Comparison of ENCODE assay signal across 20 cellular contexts in the genomic region with DNA sequence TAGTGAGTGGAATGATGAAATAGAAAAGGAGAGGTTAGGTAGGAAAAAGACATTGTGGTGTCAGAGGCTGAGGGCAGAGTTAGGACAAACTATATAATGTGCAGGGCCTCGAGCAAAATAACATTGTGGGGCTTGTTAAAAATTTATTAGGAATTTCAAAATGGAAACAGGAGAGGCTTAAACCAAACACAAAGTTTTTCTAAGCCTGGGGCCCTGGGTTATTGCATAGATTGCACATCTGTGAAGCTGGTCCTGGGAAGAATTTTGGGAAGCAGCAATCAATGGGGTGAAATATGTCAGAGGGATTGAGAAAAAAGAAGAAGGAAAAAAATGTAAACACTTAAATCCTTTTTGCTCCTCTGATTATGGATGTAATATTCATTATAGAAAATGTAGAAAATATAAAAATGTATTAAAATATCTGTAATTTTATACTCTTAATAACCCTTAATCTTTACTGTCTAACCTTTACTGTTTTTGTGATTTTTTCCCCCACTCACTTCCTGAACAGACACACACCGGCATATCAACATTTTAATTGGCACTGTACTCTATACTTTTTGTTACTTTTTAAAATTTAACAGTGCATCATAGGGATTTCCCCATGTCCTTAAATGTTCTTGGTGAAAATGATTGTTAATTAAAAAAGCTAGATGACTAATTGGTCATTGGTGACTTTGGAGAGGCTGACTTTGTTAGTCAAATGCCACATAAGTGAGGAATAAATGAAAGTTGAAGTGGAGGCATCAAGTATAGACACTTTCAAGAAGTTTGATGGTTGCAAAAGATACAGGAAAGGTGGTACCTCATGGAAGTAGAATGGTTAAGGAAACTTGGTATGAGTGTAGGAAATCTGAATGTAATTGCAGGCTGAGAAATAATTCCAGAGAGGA.
DNase-seq lines count a peak whose midpoint lies in the region; ATAC-seq and TF ChIP-seq lines count a peak whose summit lies in the region.
"Had no signal": no experiment of that assay in that cellular context is flagged by ENCODE, and none has a peak within 500 bp of the region (broad histone marks: within the 10 kb centered on the region; RNA-seq: fewer than 3 reads in every experiment).

No MANE protein-coding gene starts in this region.

- POLR2A ChIA-PET in HEK293T (lab: Yijun Ruan, JAX) = no interaction called here
- POLR2A ChIA-PET in RWPE1 (lab: Yijun Ruan, JAX; ENCODE audit: low non-redundant PET) = no interaction called here

- H3F3A ChIP-seq in smooth muscle cell (ENCODE audit: low read depth) = no peaks in the 10 kb centered on the region

- no peaks in the 10 kb centered on the region for H3K27me3 ChIP-seq in smooth muscle cell (ENCODE audit: low read depth)
- H3K27me3 ChIP-seq: BE2C had no signal

- H3K27ac Mint-ChIP-seq in activated naive CD8-positive, alpha-beta T cell treated with anti-CD3 and anti-CD28 coated beads, Interleukin-2, amount 50 U/mL, for 24 hours = no peak overlapping the region
- no peak overlapping the region for H3K27ac Mint-ChIP-seq in activated naive CD8-positive, alpha-beta T cell treated with anti-CD3 and anti-CD28 coated beads for 36 hours
- H3K27ac Mint-ChIP-seq: CD4-positive, CD25-positive, alpha-beta regulatory T cell; CD8-positive, alpha-beta memory T cell; GM23338; HFFc6 had no signal

- no peak overlapping the region for H3K9ac ChIP-seq in smooth muscle cell (ENCODE audit: low read depth)

- no peaks in the 10 kb centered on the region for H3K36me3 Mint-ChIP-seq in activated naive CD8-positive, alpha-beta T cell treated with anti-CD3 and anti-CD28 coated beads, Interleukin-2, amount 50 U/mL, for 24 hours (ENCODE audit: low read depth)
- no peaks in the 10 kb centered on the region for H3K36me3 Mint-ChIP-seq in activated naive CD8-positive, alpha-beta T cell treated with anti-CD3 and anti-CD28 coated beads for 36 hours
- H3K36me3 Mint-ChIP-seq: CD4-positive, CD25-positive, alpha-beta regulatory T cell; CD8-positive, alpha-beta memory T cell had no signal

- no peak overlapping the region for H3K4me2 ChIP-seq in smooth muscle cell
- H3K4me2 ChIP-seq: GM23338 had no signal

- H3K4me3 Mint-ChIP-seq in activated naive CD8-positive, alpha-beta T cell treated with anti-CD3 and anti-CD28 coated beads, Interleukin-2, amount 50 U/mL, for 24 hours = no peak overlapping the region
- no peak overlapping the region for H3K4me3 Mint-ChIP-seq in activated naive CD8-positive, alpha-beta T cell treated with anti-CD3 and anti-CD28 coated beads for 36 hours
- H3K4me3 Mint-ChIP-seq: CD4-positive, CD25-positive, alpha-beta regulatory T cell; CD8-positive, alpha-beta memory T cell; GM23338; HFFc6 had no signal

- peak overlapping the region; percentile 10 for H2AFZ ChIP-seq in smooth muscle cell (ENCODE audit: low read depth)
- H2AFZ ChIP-seq: GM23338 had no signal

- no peaks in the 10 kb centered on the region for H3K4me1 ChIP-seq in smooth muscle cell (ENCODE audit: low read depth)
- H3K4me1 ChIP-seq: BE2C had no signal

- H3K79me2 ChIP-seq in smooth muscle cell (ENCODE audit: low read depth) = no peaks in the 10 kb centered on the region

- WGBS in smooth muscle cell (ENCODE audit: low lambda C conversion rate) = 52% methylated on average over 2 of the region's 2 CpGs

- H4K20me1 ChIP-seq in smooth muscle cell (ENCODE audit: low read depth) = no peaks in the 10 kb centered on the region

- no peak overlapping the region for H3K27ac ChIP-seq in smooth muscle cell (ENCODE audit: low read depth)
- no peak overlapping the region for H3K27ac ChIP-seq in RWPE1
- H3K27ac ChIP-seq: HL-60 had no signal

- H3K4me1 Mint-ChIP-seq in activated naive CD8-positive, alpha-beta T cell treated with anti-CD3 and anti-CD28 coated beads, Interleukin-2, amount 50 U/mL, for 24 hours = peaks cover 14% of the 10 kb centered on the region
- peaks cover 12% of the 10 kb centered on the region for H3K4me1 Mint-ChIP-seq in activated naive CD8-positive, alpha-beta T cell treated with anti-CD3 and anti-CD28 coated beads for 36 hours
- H3K4me1 Mint-ChIP-seq: CD8-positive, alpha-beta memory T cell had no signal

- H3K27me3 Mint-ChIP-seq in activated naive CD8-positive, alpha-beta T cell treated with anti-CD3 and anti-CD28 coated beads, Interleukin-2, amount 50 U/mL, for 24 hours = no peaks in the 10 kb centered on the region
- H3K27me3 Mint-ChIP-seq in activated naive CD8-positive, alpha-beta T cell treated with anti-CD3 and anti-CD28 coated beads for 36 hours = no peaks in the 10 kb centered on the region
- H3K27me3 Mint-ChIP-seq: CD4-positive, CD25-positive, alpha-beta regulatory T cell; CD8-positive, alpha-beta memory T cell had no signal

- no peak overlapping the region for H3K4me3 ChIP-seq in smooth muscle cell
- H3K4me3 ChIP-seq: GM23338 had no signal

- no peaks in the 10 kb centered on the region for H3K36me3 ChIP-seq in smooth muscle cell (ENCODE audit: low read depth)
- H3K36me3 ChIP-seq: BE2C had no signal

- ATAC-seq in activated naive CD8-positive, alpha-beta T cell treated with anti-CD3 and anti-CD28 coated beads, Interleukin-2, amount 50 U/mL, for 24 hours = peak; percentile 60
- no peak for ATAC-seq in GM18907 (IDR thresholded peaks at IDR 0.05; ENCODE audit: unreplicated experiment)
- no peak for ATAC-seq in GM21619 (IDR thresholded peaks at IDR 0.05; ENCODE audit: unreplicated experiment)
- ATAC-seq: GM23338 had no signal

- CTCF ChIA-PET in HEK293T (lab: Yijun Ruan, JAX) (no interaction called here), RWPE1 (lab: Yijun Ruan, JAX) (interaction anchor here (0.7 kb wide), 1 partner anchor 230 kb away, joined by 4 read pairs; no protein-coding TSS in a partner anchor)

- no peak for DNase-seq in activated naive CD8-positive, alpha-beta T cell treated with anti-CD3 and anti-CD28 coated beads, Interleukin-2, amount 50 U/mL, for 24 hours
- DNase-seq in activated naive CD8-positive, alpha-beta T cell treated with anti-CD3 and anti-CD28 coated beads for 36 hours = no peak
- no peak for DNase-seq in HEK293T (ENCODE audit: extremely low spot score)
- peak; percentile 48 to 52 for DNase-seq in dermis microvascular lymphatic vessel endothelial cell (ENCODE audit: low read depth in 2 of 2)
- DNase-seq in smooth muscle cell (lab: John Stamatoyannopoulos, UW; ENCODE audit: unreplicated experiment) = no peak
- no peak for DNase-seq in RWPE1 (ENCODE audit: low spot score)
- DNase-seq: BE2C; C1 segment of cervical spinal cord; CD4-positive, CD25-positive, alpha-beta regulatory T cell; CD8-positive, alpha-beta memory T cell; COR-L47; DMS 273 treated with DMSO at 0.1 percent for 48 hours; DMS53; DND-41; HCEC 1CT; HFFc6 had no signal

- no peaks in the 10 kb centered on the region for H3K9me3 ChIP-seq in smooth muscle cell (replicated peaks; ENCODE audit: low read depth)
- H3K9me3 ChIP-seq: BE2C had no signal

- TF ChIP-seq CTCF in smooth muscle cell (IDR thresholded peaks at IDR 0.05; ENCODE audit: borderline replicate concordance, insufficient read depth, poor library complexity, severe bottlenecking) (no peak), RWPE1 (conservative IDR thresholded peaks at IDR 0.05; ENCODE audit: low read depth) (no peak)

- no peaks in the 10 kb centered on the region for H3K9me3 Mint-ChIP-seq in activated naive CD8-positive, alpha-beta T cell treated with anti-CD3 and anti-CD28 coated beads, Interleukin-2, amount 50 U/mL, for 24 hours
- H3K9me3 Mint-ChIP-seq in activated naive CD8-positive, alpha-beta T cell treated with anti-CD3 and anti-CD28 coated beads for 36 hours = peaks cover 3% of the 10 kb centered on the region
- H3K9me3 Mint-ChIP-seq: CD8-positive, alpha-beta memory T cell; GM23338; HFFc6 had no signal

TF ChIP-seq in HEK293T, 16 proteins besides CTCF, POLR2A, EP300 and RAD21:
- TF ChIP-seq LEF1 (IDR thresholded peaks at IDR 0.05; ENCODE audit: borderline replicate concordance) = no peak
- TF ChIP-seq SUZ12 (IDR thresholded peaks at IDR 0.05) = no peak
- TF ChIP-seq CTBP1 (IDR thresholded peaks at IDR 0.05; ENCODE audit: borderline replicate concordance) = peak; percentile 73; the same call in 1 of the 2 replicates
- TF ChIP-seq L3MBTL2 (conservative IDR thresholded peaks at IDR 0.05) = 0 out of 2 replicates have a peak, but pooled peaks have one; percentile 17
- TF ChIP-seq ZNF384 (IDR thresholded peaks at IDR 0.05) = no peak
- TF ChIP-seq TARDBP (IDR thresholded peaks at IDR 0.05) = no peak

Comparison
In these comparisons a context has a peak if more than half of its experiments do, and no peak if none do; other contexts are left out.
1. DNase-seq: peak in dermis microvascular lymphatic vessel endothelial cell (2 of 2); none in activated naive CD8-positive, alpha-beta T cell treated with anti-CD3 and anti-CD28 coated beads, Interleukin-2, amount 50 U/mL, for 24 hours (single experiment), activated naive CD8-positive, alpha-beta T cell treated with anti-CD3 and anti-CD28 coated beads for 36 hours (single experiment), HEK293T (single experiment), smooth muscle cell (single experiment) and RWPE1 (single experiment).